9 cellular contexts compared by ENCODE assay signal in the genomic region with DNA sequence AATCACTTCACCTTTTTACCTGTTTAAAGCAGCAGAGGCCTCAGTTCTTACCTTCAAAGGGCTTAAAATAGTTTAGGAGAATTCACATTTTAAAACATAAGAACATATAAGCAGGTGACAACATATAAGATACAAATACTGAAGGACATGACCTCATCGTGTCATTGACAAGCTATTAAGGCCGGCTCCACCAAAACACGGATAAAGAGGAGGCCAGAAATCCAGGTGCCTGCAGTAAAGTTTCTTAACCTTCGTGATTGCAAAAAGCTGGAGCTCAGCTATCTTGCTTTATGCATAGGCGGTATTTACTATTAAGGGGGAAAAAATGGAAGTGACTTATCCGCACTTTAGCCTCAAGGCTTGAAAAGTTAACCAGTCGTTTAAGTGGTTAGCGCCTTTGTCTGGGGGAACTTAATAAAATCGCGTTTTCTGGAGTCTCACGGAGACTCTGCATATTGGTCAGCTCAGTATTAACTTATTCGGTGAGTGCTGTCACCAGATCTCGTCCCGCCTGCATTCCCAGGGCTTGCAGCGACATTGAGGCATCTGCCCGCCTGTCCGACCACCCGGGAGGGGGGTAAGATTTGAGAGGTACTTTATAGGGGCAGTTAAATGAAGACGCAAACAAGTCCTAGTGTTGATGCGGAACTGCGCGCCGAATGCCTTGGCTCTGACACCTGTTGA. TPM values are rescaled to one million over a fixed set of nuclear protein-coding genes. Genes with fewer than 3 reads are reported as not detected.
DNase-seq lines count a peak whose midpoint lies in the region; ATAC-seq, FAIRE-seq and TF ChIP-seq lines count a peak whose summit lies in the region.
"Had no signal": no experiment of that assay in that cellular context is flagged by ENCODE, and none has a peak within 500 bp of the region (broad histone marks: within the 10 kb centered on the region; RNA-seq: fewer than 3 reads in every experiment).

No MANE protein-coding gene starts in this region.

- POLR2A ChIA-PET in endothelial cell of umbilical vein (lab: Charles Lee): interaction anchor here (0.6 to 1.6 kb wide), 6 partner anchors 9 to 324 kb away, joined by 3 to 9 read pairs (median 5); no protein-coding TSS in a partner anchor
- POLR2A ChIA-PET in activated CD4-positive, alpha-beta T cell treated with anti-CD3 and anti-CD28 coated beads for 36 hours (lab: Charles Lee): interaction anchor here (0.5 to 1.9 kb wide), 16 partner anchors 13 to 373 kb away, joined by 3 to 22 read pairs (median 5); a partner anchor contains a TSS

- H3K27me3 ChIP-seq in endothelial cell of umbilical vein (ENCODE audit: control insufficient read depth in 2 of 2, insufficient read depth in 2 of 2, low read length in 2 of 2) (no peaks in the 10 kb centered on the region), sigmoid colon (no peaks in the 10 kb centered on the region)

- FAIRE-seq in endothelial cell of umbilical vein (lab: Jason Lieb, UNC): peak; percentile 31

- no peak overlapping the region for H3K27ac Mint-ChIP-seq in natural killer cell
- no peak overlapping the region for H3K27ac Mint-ChIP-seq in activated CD4-positive, alpha-beta T cell treated with anti-CD3 and anti-CD28 coated beads for 36 hours

- peaks cover 21% of the 10 kb centered on the region for H3K79me2 ChIP-seq in endothelial cell of umbilical vein (ENCODE audit: control insufficient read depth, insufficient read depth, low read length)

- no peaks in the 10 kb centered on the region for H3K9me3 Mint-ChIP-seq in natural killer cell
- H3K9me3 Mint-ChIP-seq in activated CD4-positive, alpha-beta T cell treated with anti-CD3 and anti-CD28 coated beads for 36 hours (ENCODE audit: low read depth): no peaks in the 10 kb centered on the region

- no peaks in the 10 kb centered on the region for H3K36me3 Mint-ChIP-seq in natural killer cell
- peaks cover 30% of the 10 kb centered on the region for H3K36me3 Mint-ChIP-seq in activated CD4-positive, alpha-beta T cell treated with anti-CD3 and anti-CD28 coated beads for 36 hours (ENCODE audit: low read depth)

- peak overlapping the region; percentile 73 for H2AFZ ChIP-seq in endothelial cell of umbilical vein (ENCODE audit: low read depth, low read length)

- H3K9ac ChIP-seq in endothelial cell of umbilical vein (replicated peaks; ENCODE audit: extremely low read depth, insufficient read depth, low read length): peak overlapping the region; percentile 67

- intact Hi-C loops in endothelial cell of umbilical vein (cut with micrococcal nuclease): loop anchor here (2.0 kb wide), 1 partner anchor 54 kb away; no protein-coding TSS in a partner anchor
- intact Hi-C loops in sigmoid colon (cut with DNase I): no loop called here
- intact Hi-C loops in left colon (cut with DNase I, micrococcal nuclease): no loop called here
- intact Hi-C loops in natural killer cell (cut with micrococcal nuclease): loop anchor here (1.0 to 2.0 kb wide), 3 partner anchors 54 to 122 kb away; a partner anchor contains a TSS
- intact Hi-C loops in activated CD4-positive, alpha-beta T cell treated with anti-CD3 and anti-CD28 coated beads for 36 hours (cut with DNase I, micrococcal nuclease): loop anchor here (1.0 to 2.0 kb wide), 6 partner anchors 55 to 372 kb away; a partner anchor contains a TSS

- H3K9me1 ChIP-seq in endothelial cell of umbilical vein (replicated peaks; ENCODE audit: control insufficient read depth, extremely low read depth, insufficient read depth, low read length): no peaks in the 10 kb centered on the region

- DNase-seq in NCI-H510A (lab: John Stamatoyannopoulos, UW) (peak; percentile 8), endothelial cell of umbilical vein (ENCODE audit: low read depth, low spot score) (no peak), sigmoid colon (no peak), left colon (no peak), natural killer cell (no peak)
- DNase-seq in activated CD4-positive, alpha-beta T cell treated with anti-CD3 and anti-CD28 coated beads for 36 hours: no peak

- ATAC-seq in left colon: no peak
- ATAC-seq in natural killer cell: no peak
- ATAC-seq in activated CD4-positive, alpha-beta T cell treated with anti-CD3 and anti-CD28 coated beads for 36 hours: no peak
- no peak for ATAC-seq in GM18502 (IDR thresholded peaks at IDR 0.05; ENCODE audit: poor library complexity, unreplicated experiment)

- no peaks in the 10 kb centered on the region for H3K9me3 ChIP-seq in endothelial cell of umbilical vein (replicated peaks; ENCODE audit: control insufficient read depth, insufficient read depth, low read length)
- H3K9me3 ChIP-seq in sigmoid colon: no peaks in the 10 kb centered on the region

- no peak for TF ChIP-seq EP300 in sigmoid colon (IDR thresholded peaks at IDR 0.05)

- 24% methylated on average over 23 of the region's 23 CpGs for WGBS in sigmoid colon, 2 donors

- H3K4me3 ChIP-seq in GM12875 (ENCODE audit: low read depth, low read length) (peak overlapping the region; percentile 57), endothelial cell of umbilical vein (replicated peaks in 1 of 3; ENCODE audit: insufficient read depth in 1 of 3, low read depth in 1 of 3, low read length in 3 of 3) (peak overlapping the region; percentile 4 to 48 (median 47)), sigmoid colon (peak overlapping the region; percentile 56 to 59 (median 56))

- H3K4me1 Mint-ChIP-seq in natural killer cell: peaks cover 27 to 31% of the 10 kb centered on the region in 2 donors
- H3K4me1 Mint-ChIP-seq in activated CD4-positive, alpha-beta T cell treated with anti-CD3 and anti-CD28 coated beads for 36 hours: peaks cover 37% of the 10 kb centered on the region

- H3K27ac ChIP-seq in endothelial cell of umbilical vein (ENCODE audit: insufficient read depth, low read depth, low read length) (peak overlapping the region; percentile 58), sigmoid colon (peak overlapping the region; percentile 90 to 94 (median 90))

- peaks cover 6 to 12% of the 10 kb centered on the region in 2 experiments for H3K36me3 ChIP-seq in endothelial cell of umbilical vein (ENCODE audit: control insufficient read depth in 2 of 2, extremely low read depth in 1 of 2, insufficient read depth in 2 of 2, low read length in 2 of 2)
- H3K36me3 ChIP-seq in sigmoid colon: peaks cover 7 to 27% (median 18%) of the 10 kb centered on the region in 4 donors

- H4K20me1 ChIP-seq in endothelial cell of umbilical vein (replicated peaks; ENCODE audit: control insufficient read depth, extremely low read depth, insufficient read depth, low read length): no peaks in the 10 kb centered on the region

- CTCF ChIA-PET in endothelial cell of umbilical vein (lab: Charles Lee): interaction anchor here (1.1 to 4.2 kb wide), 7 partner anchors 27 to 165 kb away, joined by 3 to 32 read pairs (median 7); a partner anchor contains a TSS
- CTCF ChIA-PET in activated CD4-positive, alpha-beta T cell treated with anti-CD3 and anti-CD28 coated beads for 36 hours (lab: Charles Lee): interaction anchor here (0.7 to 4.4 kb wide), 15 partner anchors 13 to 367 kb away, joined by 3 to 28 read pairs (median 4); a partner anchor contains a TSS

- H3K4me1 ChIP-seq in endothelial cell of umbilical vein (ENCODE audit: control insufficient read depth, extremely low read depth, insufficient read depth, low read length): peaks cover 30% of the 10 kb centered on the region
- peaks cover 0 to 38% (median 38%) of the 10 kb centered on the region in 4 donors for H3K4me1 ChIP-seq in sigmoid colon

- dilution Hi-C loops in endothelial cell of umbilical vein (cut with MboI; ENCODE audit: extremely low pct_ligation_motif_present, low sequenced_read_pairs): no loop called here

- TF ChIP-seq POLR2A in endothelial cell of umbilical vein (IDR thresholded peaks at IDR 0.05; ENCODE audit: low read depth, low read length) (no peak), sigmoid colon (IDR thresholded peaks at IDR 0.05) (no peak)

- H3K27me3 Mint-ChIP-seq in natural killer cell (ENCODE audit: low read depth in 2 of 2): no peaks in the 10 kb centered on the region
- no peaks in the 10 kb centered on the region for H3K27me3 Mint-ChIP-seq in activated CD4-positive, alpha-beta T cell treated with anti-CD3 and anti-CD28 coated beads for 36 hours

- BruUV-seq in endothelial cell of umbilical vein (replicated peaks; lab: Mats Ljungman, UMichigan): TSS peak; percentile 98

- peak overlapping the region; percentile 61 for H3K4me2 ChIP-seq in endothelial cell of umbilical vein (ENCODE audit: insufficient read depth, low read length)

- TF ChIP-seq CTCF in GM12875 (IDR thresholded peaks at IDR 0.05; ENCODE audit: borderline replicate concordance, insufficient read depth, low read depth, low read length): no peak
- no peak for TF ChIP-seq CTCF in endothelial cell of umbilical vein (IDR thresholded peaks at IDR 0.05; ENCODE audit: extremely low read depth in 1 of 2, insufficient read depth in 1 of 2, low read depth in 1 of 2, low read length in 2 of 2)
- no peak for TF ChIP-seq CTCF in sigmoid colon (IDR thresholded peaks at IDR 0.05)
- no peak for TF ChIP-seq CTCF in natural killer cell (IDR thresholded peaks at IDR 0.05)

- no peak overlapping the region for H3K4me3 Mint-ChIP-seq in natural killer cell
- no peak overlapping the region for H3K4me3 Mint-ChIP-seq in activated CD4-positive, alpha-beta T cell treated with anti-CD3 and anti-CD28 coated beads for 36 hours

RNA-seq across cellular contexts. Expression of a gene that starts 1.1 kb away (rescaled TPM):
- 56.3 and 57.7 TPM in 2 replicates for total RNA-seq in endothelial cell of umbilical vein
- 33.2 and 34.8 TPM in 2 replicates for polyA plus RNA-seq in endothelial cell of umbilical vein
- 20.7 and 21.6 TPM in 2 replicates for polyA plus RNA-seq in endothelial cell of umbilical vein (2011; cell fraction: cytosol; rRNA removed)
- polyA plus RNA-seq in endothelial cell of umbilical vein (2011; cell fraction: nucleus; rRNA removed): 50.7 and 56.1 TPM in 2 replicates
- polyA plus RNA-seq in endothelial cell of umbilical vein (2012): 21.3 and 21.8 TPM in 2 replicates
- 145 and 158 TPM in 2 replicates for polyA minus RNA-seq in endothelial cell of umbilical vein
- 81.2 TPM for polyA minus RNA-seq in endothelial cell of umbilical vein (2011; cell fraction: cytosol; rRNA and poly(A)+ RNA removed)
- polyA minus RNA-seq in endothelial cell of umbilical vein (2011; cell fraction: nucleus; rRNA and poly(A)+ RNA removed): 42.3 and 66.1 TPM in 2 replicates
- total RNA-seq in sigmoid colon: 10 to 100 TPM; 53.2 to 69.8 (median 61.0) TPM
- polyA plus RNA-seq in sigmoid colon: 10 to 100 TPM; 11.4 to 32.8 (median 16.0) TPM
- total RNA-seq in left colon: 10 to 100 TPM; 85.2 to 98.2 TPM
- total RNA-seq in natural killer cell: 10 to 100 TPM; 84.6 to 96.3 (median 88.5) TPM
- 10 to 100 TPM; 76.8 to 93.5 TPM for total RNA-seq in activated CD4-positive, alpha-beta T cell treated with anti-CD3 and anti-CD28 coated beads for 36 hours

RNA-seq across cellular contexts. Expression of a gene that starts 42.7 kb away (rescaled TPM):
- total RNA-seq in endothelial cell of umbilical vein (not detected in 2 replicates), sigmoid colon (not detected), left colon (not detected), natural killer cell (under 1 TPM in 1 of 3 donors, not detected in 2; 0.07 TPM)
- polyA plus RNA-seq in endothelial cell of umbilical vein (not detected in 2 replicates), sigmoid colon (not detected)
- not detected in 2 replicates for polyA plus RNA-seq in endothelial cell of umbilical vein (2011; cell fraction: cytosol; rRNA removed)
- polyA plus RNA-seq in endothelial cell of umbilical vein (2011; cell fraction: nucleus; rRNA removed): not detected in 2 replicates
- polyA plus RNA-seq in endothelial cell of umbilical vein (2012): not detected in 2 replicates
- not detected in 2 replicates for polyA minus RNA-seq in endothelial cell of umbilical vein
- not detected for polyA minus RNA-seq in endothelial cell of umbilical vein (2011; cell fraction: cytosol; rRNA and poly(A)+ RNA removed)
- not detected in 2 replicates for polyA minus RNA-seq in endothelial cell of umbilical vein (2011; cell fraction: nucleus; rRNA and poly(A)+ RNA removed)
- not detected for total RNA-seq in activated CD4-positive, alpha-beta T cell treated with anti-CD3 and anti-CD28 coated beads for 36 hours
- total RNA-seq: subcutaneous adipose tissue had no signal

RNA-seq across cellular contexts. Expression of a gene that starts 44.8 kb away (rescaled TPM):
- total RNA-seq in endothelial cell of umbilical vein (not detected in 2 replicates), sigmoid colon (not detected), left colon (not detected), natural killer cell (not detected)
- polyA plus RNA-seq in endothelial cell of umbilical vein (not detected in 2 replicates), sigmoid colon (under 1 TPM in 1 of 3 donors, not detected in 2; 0.60 TPM)
- not detected in 2 replicates for polyA plus RNA-seq in endothelial cell of umbilical vein (2011; cell fraction: cytosol; rRNA removed)
- polyA plus RNA-seq in endothelial cell of umbilical vein (2011; cell fraction: nucleus; rRNA removed): not detected in 2 replicates
- not detected in 2 replicates for polyA plus RNA-seq in endothelial cell of umbilical vein (2012)
- polyA minus RNA-seq in endothelial cell of umbilical vein: 1.5 TPM in 1 of 2 replicates, not detected in the other
- not detected for polyA minus RNA-seq in endothelial cell of umbilical vein (2011; cell fraction: cytosol; rRNA and poly(A)+ RNA removed)
- polyA minus RNA-seq in endothelial cell of umbilical vein (2011; cell fraction: nucleus; rRNA and poly(A)+ RNA removed): not detected in 2 replicates
- not detected for total RNA-seq in activated CD4-positive, alpha-beta T cell treated with anti-CD3 and anti-CD28 coated beads for 36 hours

RNA-seq across cellular contexts. Expression of a gene that starts 57.4 kb away (rescaled TPM):
- 57.8 and 60.0 TPM in 2 replicates for total RNA-seq in endothelial cell of umbilical vein
- polyA plus RNA-seq in endothelial cell of umbilical vein: 83.1 and 86.0 TPM in 2 replicates
- polyA plus RNA-seq in endothelial cell of umbilical vein (2011; cell fraction: cytosol; rRNA removed): 52.7 and 61.4 TPM in 2 replicates
- polyA plus RNA-seq in endothelial cell of umbilical vein (2011; cell fraction: nucleus; rRNA removed): 183 and 200 TPM in 2 replicates
- 50.4 and 56.6 TPM in 2 replicates for polyA plus RNA-seq in endothelial cell of umbilical vein (2012)
- 67.7 and 70.4 TPM in 2 replicates for polyA minus RNA-seq in endothelial cell of umbilical vein
- polyA minus RNA-seq in endothelial cell of umbilical vein (2011; cell fraction: cytosol; rRNA and poly(A)+ RNA removed): 82.0 TPM
- polyA minus RNA-seq in endothelial cell of umbilical vein (2011; cell fraction: nucleus; rRNA and poly(A)+ RNA removed): 37.3 and 47.9 TPM in 2 replicates
- total RNA-seq in sigmoid colon: 10 to 100 TPM; 38.2 to 62.0 (median 47.4) TPM
- 10 to 100 TPM; 10.6 to 35.6 (median 15.0) TPM for polyA plus RNA-seq in sigmoid colon
- total RNA-seq in left colon: 10 to 100 TPM; 34.6 to 39.0 TPM
- 10 to 100 TPM; 34.3 to 50.4 (median 45.0) TPM for total RNA-seq in natural killer cell
- total RNA-seq in activated CD4-positive, alpha-beta T cell treated with anti-CD3 and anti-CD28 coated beads for 36 hours: 10 to 100 TPM; 65.5 to 72.5 TPM

Comparison
In these comparisons a context has a peak if more than half of its experiments do, and no peak if none do; other contexts are left out.
1. intact Hi-C loops: an anchor here in endothelial cell of umbilical vein (2.0 kb wide), natural killer cell (1.0 to 2.0 kb wide) and activated CD4-positive, alpha-beta T cell treated with anti-CD3 and anti-CD28 coated beads for 36 hours (1.0 to 2.0 kb wide); none called in sigmoid colon and left colon.